In the genomic region with DNA sequence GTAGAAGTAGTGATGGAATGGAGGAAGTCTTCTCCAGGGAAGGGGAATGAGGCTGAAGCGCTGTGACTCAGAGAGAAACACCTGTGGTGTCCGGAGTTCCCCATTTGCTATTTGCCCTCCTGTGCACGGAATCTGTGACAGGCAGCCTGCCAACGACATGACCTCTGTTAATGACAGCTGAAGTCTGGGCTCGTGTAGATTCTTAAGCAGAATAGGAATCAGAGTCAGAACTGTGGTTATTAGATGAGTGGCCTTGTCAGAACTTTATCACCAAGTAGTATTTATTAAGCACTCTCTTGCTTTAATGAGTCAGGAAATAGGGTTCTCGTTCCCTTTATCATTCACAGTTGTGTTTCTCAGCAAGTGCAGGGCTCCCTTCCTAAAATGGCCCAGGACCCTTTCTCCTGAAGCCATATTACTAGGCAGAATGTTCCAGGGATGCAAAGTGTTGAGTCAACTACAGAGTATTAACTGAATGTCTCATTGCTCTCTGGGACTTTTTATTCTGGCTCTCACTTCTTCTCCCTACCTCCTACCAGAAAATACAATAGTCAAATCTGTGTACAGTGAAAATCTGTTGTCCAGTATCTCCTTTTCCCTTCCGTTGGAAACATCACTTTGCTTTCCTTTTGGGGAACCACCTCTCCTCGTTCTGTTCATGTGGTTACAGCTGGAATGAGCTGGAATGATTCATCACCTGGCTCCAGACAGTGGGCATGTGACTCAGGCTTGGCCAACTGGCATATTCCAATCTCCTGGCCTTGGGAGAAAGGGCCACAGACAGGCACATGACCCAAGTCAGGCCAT, we compare ENCODE assay signal across 8 cellular contexts.
A peak's percentile ranks its signal among the peaks of the same experiment; 100 is the strongest.
DNase-seq lines count a peak whose midpoint lies in the region; ATAC-seq and TF ChIP-seq lines count a peak whose summit lies in the region.

No MANE protein-coding gene starts in this region.

- intact Hi-C loops in Calu3 (cut with micrococcal nuclease; ENCODE audit: unreplicated experiment), result loop anchor here (5.0 kb wide), 2 partner anchors 47 to 122 kb away; no protein-coding TSS in a partner anchor
- intact Hi-C loops in activated CD4-positive, alpha-beta T cell treated with anti-CD3 and anti-CD28 coated beads, Interleukin-2, amount 10 ng/mL, durations not matched to agents 24 days and 14 days (cut with micrococcal nuclease), result loop anchor here (1.0 kb wide), 2 partner anchors 11 to 26 kb away; no protein-coding TSS in a partner anchor
- intact Hi-C loops in left cardiac atrium (cut with DNase I), result no loop called here

- H3K27me3 Mint-ChIP-seq in Calu3 (ENCODE audit: unreplicated experiment), result no peaks in the 10 kb centered on the region
- no peaks in the 10 kb centered on the region for H3K27me3 Mint-ChIP-seq in activated CD4-positive, alpha-beta T cell treated with anti-CD3 and anti-CD28 coated beads, Interleukin-2, amount 10 ng/mL, durations not matched to agents 24 days and 14 days

- ATAC-seq in GM19455 (IDR thresholded peaks at IDR 0.05; ENCODE audit: unreplicated experiment), result peak; percentile 84
- peak; percentile 96 for ATAC-seq in HG03439 (IDR thresholded peaks at IDR 0.05; ENCODE audit: unreplicated experiment)
- ATAC-seq in left cardiac atrium, result peak; percentile 86 to 94
- peak; percentile 94 for ATAC-seq in stimulated activated effector memory CD8-positive, alpha-beta T cell treated with anti-CD3 and anti-CD28 coated beads, Interleukin-12 subunit alpha, Interleukin-12 subunit beta, amount 100 ng/mL, for 72 hours

- no peaks in the 10 kb centered on the region for H3K9me3 Mint-ChIP-seq in Calu3 (ENCODE audit: low read depth, unreplicated experiment)
- peaks cover 4% of the 10 kb centered on the region for H3K9me3 Mint-ChIP-seq in activated CD4-positive, alpha-beta T cell treated with anti-CD3 and anti-CD28 coated beads, Interleukin-2, amount 10 ng/mL, durations not matched to agents 24 days and 14 days
- peaks cover 8% of the 10 kb centered on the region for H3K9me3 Mint-ChIP-seq in stimulated activated effector memory CD8-positive, alpha-beta T cell treated with anti-CD3 and anti-CD28 coated beads, Interleukin-12 subunit alpha, Interleukin-12 subunit beta, amount 100 ng/mL, for 72 hours

- H3K27ac Mint-ChIP-seq in Calu3 (ENCODE audit: unreplicated experiment), result peak overlapping the region; percentile 88
- peak overlapping the region; percentile 45 for H3K27ac Mint-ChIP-seq in activated CD4-positive, alpha-beta T cell treated with anti-CD3 and anti-CD28 coated beads, Interleukin-2, amount 10 ng/mL, durations not matched to agents 24 days and 14 days
- H3K27ac Mint-ChIP-seq in stimulated activated effector memory CD8-positive, alpha-beta T cell treated with anti-CD3 and anti-CD28 coated beads, Interleukin-12 subunit alpha, Interleukin-12 subunit beta, amount 100 ng/mL, for 72 hours, result peak overlapping the region; percentile 83

- peak overlapping the region; percentile 2 for H3K4me3 Mint-ChIP-seq in Calu3 (ENCODE audit: low read depth, unreplicated experiment)
- peak overlapping the region; percentile 10 for H3K4me3 Mint-ChIP-seq in activated CD4-positive, alpha-beta T cell treated with anti-CD3 and anti-CD28 coated beads, Interleukin-2, amount 10 ng/mL, durations not matched to agents 24 days and 14 days
- H3K4me3 Mint-ChIP-seq in stimulated activated effector memory CD8-positive, alpha-beta T cell treated with anti-CD3 and anti-CD28 coated beads, Interleukin-12 subunit alpha, Interleukin-12 subunit beta, amount 100 ng/mL, for 72 hours, result peak overlapping the region; percentile 40

- TF ChIP-seq CTCF in Calu3 (IDR thresholded peaks at IDR 0.05; ENCODE audit: unreplicated experiment), result no peak

- H3K36me3 Mint-ChIP-seq in Calu3 (ENCODE audit: insufficient read depth, unreplicated experiment), result peaks cover 7% of the 10 kb centered on the region
- H3K36me3 Mint-ChIP-seq in activated CD4-positive, alpha-beta T cell treated with anti-CD3 and anti-CD28 coated beads, Interleukin-2, amount 10 ng/mL, durations not matched to agents 24 days and 14 days (ENCODE audit: low read depth), result peaks cover 8% of the 10 kb centered on the region
- no peaks in the 10 kb centered on the region for H3K36me3 Mint-ChIP-seq in stimulated activated effector memory CD8-positive, alpha-beta T cell treated with anti-CD3 and anti-CD28 coated beads, Interleukin-12 subunit alpha, Interleukin-12 subunit beta, amount 100 ng/mL, for 72 hours

- no TSS peak for BruUV-seq in Calu3 (replicated peaks; lab: Mats Ljungman, UMichigan)

- peaks cover 32% of the 10 kb centered on the region for H3K4me1 Mint-ChIP-seq in Calu3 (ENCODE audit: low read depth, unreplicated experiment)
- H3K4me1 Mint-ChIP-seq in activated CD4-positive, alpha-beta T cell treated with anti-CD3 and anti-CD28 coated beads, Interleukin-2, amount 10 ng/mL, durations not matched to agents 24 days and 14 days, result peaks cover 20% of the 10 kb centered on the region
- peaks cover 18% of the 10 kb centered on the region for H3K4me1 Mint-ChIP-seq in stimulated activated effector memory CD8-positive, alpha-beta T cell treated with anti-CD3 and anti-CD28 coated beads, Interleukin-12 subunit alpha, Interleukin-12 subunit beta, amount 100 ng/mL, for 72 hours

- DNase-seq in Calu3 (peak; percentile 73), left cardiac atrium (peak; percentile 53), NCI-H2227 (lab: John Stamatoyannopoulos, UW; ENCODE audit: unreplicated experiment) (no peak), globus pallidus (ENCODE audit: low spot score) (no peak)
- peak; percentile 78 for DNase-seq in activated CD4-positive, alpha-beta T cell treated with anti-CD3 and anti-CD28 coated beads, Interleukin-2, amount 10 ng/mL, durations not matched to agents 24 days and 14 days
- DNase-seq in stimulated activated effector memory CD8-positive, alpha-beta T cell treated with anti-CD3 and anti-CD28 coated beads, Interleukin-12 subunit alpha, Interleukin-12 subunit beta, amount 100 ng/mL, for 72 hours (ENCODE audit: low spot score in 2 of 2), result peak; percentile 14 to 75

- CTCF ChIA-PET in Calu3 (lab: Charles Lee), result interaction anchor here (0.9 to 1.0 kb wide), 2 partner anchors 21 to 644 kb away, joined by 3 read pairs; no protein-coding TSS in a partner anchor

Comparison
In these comparisons a context has a peak if more than half of its experiments do, and no peak if none do; other contexts are left out.
1. DNase-seq: peak in Calu3 (single experiment), activated CD4-positive, alpha-beta T cell treated with anti-CD3 and anti-CD28 coated beads, Interleukin-2, amount 10 ng/mL, durations not matched to agents 24 days and 14 days (single experiment), left cardiac atrium (single experiment) and stimulated activated effector memory CD8-positive, alpha-beta T cell treated with anti-CD3 and anti-CD28 coated beads, Interleukin-12 subunit alpha, Interleukin-12 subunit beta, amount 100 ng/mL, for 72 hours (2 of 2); none in NCI-H2227 (single experiment) and globus pallidus (single experiment).
2. intact Hi-C loops: an anchor here in Calu3 (5.0 kb wide) and activated CD4-positive, alpha-beta T cell treated with anti-CD3 and anti-CD28 coated beads, Interleukin-2, amount 10 ng/mL, durations not matched to agents 24 days and 14 days (1.0 kb wide); none called in left cardiac atrium.
3. Peak in every context shown above with its lines, with median percentiles within 50 percentile points of each other: H3K27ac Mint-ChIP-seq, H3K4me3 Mint-ChIP-seq and ATAC-seq.